8 cellular contexts compared by ENCODE assay signal in genomic region chr18:48676756-48677368, GRCh38.
DNase-seq lines count a peak whose midpoint lies in the region; ATAC-seq lines count a peak whose summit lies in the region.

No MANE protein-coding gene starts in this region.

- DNase-seq in Ammon's horn (ENCODE audit: low spot score) (peak; percentile 69), NCI-H128 (lab: John Stamatoyannopoulos, UW; ENCODE audit: unreplicated experiment) (peak; percentile 63), cerebellar cortex (ENCODE audit: low spot score) (peak; percentile 73), left lobe of liver (ENCODE audit: low spot score) (no peak)
- DNase-seq in activated CD4-positive, alpha-beta T cell treated with anti-CD3 and anti-CD28 coated beads for 24 hours (ENCODE audit: low read depth in 2 of 2), result peak; percentile 50 to 61
- DNase-seq in stimulated activated CD4-positive, alpha-beta T cell treated with anti-CD3 and anti-CD28 coated beads, Interleukin-4, amount 100 ng/mL, for 48 hours (ENCODE audit: low read depth in 2 of 2), result peak; percentile 61 to 71

- ATAC-seq in GM19351 (IDR thresholded peaks at IDR 0.05; ENCODE audit: unreplicated experiment) (peak; percentile 43), left lobe of liver (peak; percentile 37), HG03097 (IDR thresholded peaks at IDR 0.05; ENCODE audit: low FRiP score, unreplicated experiment) (no peak)
